In genomic region chr4:98720871-98721480, GRCh38 we compare ENCODE assay signal across 15 cellular contexts.
DNase-seq lines count a peak whose midpoint lies in the region; ATAC-seq lines count a peak whose summit lies in the region.
"Had no signal": no experiment of that assay in that cellular context is flagged by ENCODE, and none has a peak within 500 bp of the region (broad histone marks: within the 10 kb centered on the region; RNA-seq: fewer than 3 reads in every experiment).

No MANE protein-coding gene starts in this region.

- DNase-seq in ELR (ENCODE audit: low read depth) (peak; percentile 83), NCI-H2227 (lab: John Stamatoyannopoulos, UW; ENCODE audit: unreplicated experiment) (peak; percentile 77), adipocyte (ENCODE audit: low read depth) (peak; percentile 5), iris pigment epithelial cell (ENCODE audit: low read depth) (peak; percentile 14), kidney glomerular epithelial cell (lab: John Stamatoyannopoulos, UW) (no peak), NCI-H1092 (lab: John Stamatoyannopoulos, UW) (no peak), NOMO-1 treated with DMSO at 0.1 percent for 48 hours (lab: John Stamatoyannopoulos, UW; ENCODE audit: unreplicated experiment) (no peak)
- DNase-seq: activated CD8-positive, alpha-beta memory T cell treated with anti-CD3 and anti-CD28 coated beads, Interleukin-2, amount 10 ng/mL, durations not matched to agents 7 days and 5 days; activated naive CD4-positive, alpha-beta T cell treated with anti-CD3 and anti-CD28 coated beads, Interleukin-2, amount 10 ng/mL, durations not matched to agents 7 days and 5 days; islet precursor cell; pancreas; small intestine; stimulated activated naive B cell treated with anti-CD40 and anti-IgM and Interleukin-4, amounts not matched to agents 10 μg/mL and 1 μg/mL and 100 μg/mL, for 72 hours; WERI-Rb-1 had no signal

- no peak overlapping the region for H3K4me3 ChIP-seq in adipocyte (ENCODE audit: low read length)
- H3K4me3 ChIP-seq: pancreas had no signal

- H3K27me3 ChIP-seq in adipocyte (replicated peaks; ENCODE audit: control insufficient read depth, insufficient read depth, low read length), result no peaks in the 10 kb centered on the region
- H3K27me3 ChIP-seq: pancreas had no signal

- H3K9ac ChIP-seq in adipocyte (ENCODE audit: low read length), result no peak overlapping the region

- no peaks in the 10 kb centered on the region for H3K9me3 ChIP-seq in adipocyte (ENCODE audit: control insufficient read depth, low read length)
- H3K9me3 ChIP-seq: pancreas had no signal

- ATAC-seq in HG03097 (IDR thresholded peaks at IDR 0.05; ENCODE audit: low FRiP score, unreplicated experiment), result no peak
- ATAC-seq: activated CD8-positive, alpha-beta memory T cell treated with anti-CD3 and anti-CD28 coated beads, Interleukin-2, amount 10 ng/mL, durations not matched to agents 7 days and 5 days; pancreas; stimulated activated naive B cell treated with anti-CD40 and anti-IgM and Interleukin-4, amounts not matched to agents 10 μg/mL and 1 μg/mL and 100 μg/mL, for 72 hours had no signal

- no peaks in the 10 kb centered on the region for H3K4me1 ChIP-seq in adipocyte (ENCODE audit: control insufficient read depth, insufficient read depth, low read length)
- H3K4me1 ChIP-seq: pancreas had no signal

- no peaks in the 10 kb centered on the region for H3K36me3 ChIP-seq in adipocyte (ENCODE audit: control insufficient read depth, insufficient read depth, low read length, severe bottlenecking)
- H3K36me3 ChIP-seq: pancreas, WERI-Rb-1 had no signal

Comparison
In these comparisons a context has a peak if more than half of its experiments do, and no peak if none do; other contexts are left out.
1. DNase-seq: peak in ELR (single experiment), NCI-H2227 (single experiment), adipocyte (single experiment) and iris pigment epithelial cell (single experiment); none in kidney glomerular epithelial cell (single experiment), NCI-H1092 (single experiment) and NOMO-1 treated with DMSO at 0.1 percent for 48 hours (single experiment).